31 cellular contexts compared by ENCODE assay signal in the genomic region with DNA sequence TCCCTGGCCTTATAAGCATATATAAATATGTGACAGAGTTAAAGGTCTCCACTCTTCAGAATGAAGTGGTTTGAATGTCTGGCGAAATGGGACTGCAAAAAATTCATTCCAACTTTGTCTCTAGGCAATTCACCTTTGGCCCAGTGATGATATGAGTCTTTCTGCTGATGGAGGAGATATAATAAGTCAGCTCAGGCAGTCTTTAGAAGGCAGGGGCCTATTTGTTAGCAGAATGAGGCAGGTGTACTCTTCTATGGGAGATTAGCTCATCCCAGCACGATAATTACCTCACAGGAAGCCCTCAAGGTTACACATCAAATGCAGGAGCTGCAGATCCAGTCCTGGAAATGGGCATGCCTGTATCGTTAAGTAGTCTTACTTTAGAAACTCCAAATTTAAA.
A peak's percentile ranks its signal among the peaks of the same experiment; 100 is the strongest.
DNase-seq lines count a peak whose midpoint lies in the region; ATAC-seq and TF ChIP-seq lines count a peak whose summit lies in the region.
"Had no signal": no experiment of that assay in that cellular context is flagged by ENCODE, and none has a peak within 500 bp of the region (broad histone marks: within the 10 kb centered on the region; RNA-seq: fewer than 3 reads in every experiment).

No MANE protein-coding gene starts in this region.

- peaks cover 7% of the 10 kb centered on the region for H3K9me3 Mint-ChIP-seq in neural progenitor cell
- H3K9me3 Mint-ChIP-seq: activated naive CD4-positive, alpha-beta T cell treated with anti-CD3 and anti-CD28 coated beads, Interleukin-2, amount 50 U/mL, for 24 hours; activated T-helper 2 cell treated with anti-CD3 and anti-CD28 coated beads, Interferon-gamma antibody, Interleukin-2, Interleukin-4, amounts not matched to agents 10 μg/mL and 5 μg/mL and 100 μg/mL, durations not matched to agents 14 hours and 24 hours and 36 hours had no signal

- no peaks in the 10 kb centered on the region for H3K79me2 ChIP-seq in neural progenitor cell (ENCODE audit: low read depth)

- H3K36me3 Mint-ChIP-seq in neural progenitor cell = no peaks in the 10 kb centered on the region
- H3K36me3 Mint-ChIP-seq: activated naive CD4-positive, alpha-beta T cell treated with anti-CD3 and anti-CD28 coated beads, Interleukin-2, amount 50 U/mL, for 24 hours; CD14-positive monocyte; mesothelial cell of epicardium; naive thymus-derived CD4-positive, alpha-beta T cell had no signal

- H4K20me1 ChIP-seq in neural progenitor cell (ENCODE audit: low read depth) = no peaks in the 10 kb centered on the region

- no peak for TF ChIP-seq EP300 in upper lobe of left lung (IDR thresholded peaks at IDR 0.05)

- peak in 2 of 3 experiments; percentile 16 to 46 for DNase-seq in NCI-H1417 (lab: John Stamatoyannopoulos, UW)
- no peak for DNase-seq in NCI-H1417 treated with DMSO at 0.1 percent for 48 hours (lab: John Stamatoyannopoulos, UW)
- peak; percentile 45 for DNase-seq in NCI-H1436 (lab: John Stamatoyannopoulos, UW)
- DNase-seq in NCI-H774 (lab: John Stamatoyannopoulos, UW) = peak; percentile 50
- DNase-seq in neural progenitor cell (ENCODE audit: low spot score) = no peak
- DNase-seq in upper lobe of left lung = no peak
- no peak for DNase-seq in upper lobe of right lung
- DNase-seq: activated CD4-positive, alpha-beta T cell treated with anti-CD3 and anti-CD28 coated beads for 4 hours; activated CD8-positive, alpha-beta T cell treated with anti-CD3 and anti-CD28 coated beads, Interleukin-2, amount 10 ng/mL, durations not matched to agents 7 days and 5 days; amygdala; Calu3; dorsolateral prefrontal cortex; IMR-90; naive thymus-derived CD4-positive, alpha-beta T cell; NCI-H2029; nucleus accumbens; PC-9; SIG-M5; sigmoid colon; stimulated activated CD4-positive, alpha-beta T cell treated with anti-CD3 and anti-CD28 coated beads, Interleukin-12 subunit alpha, Interleukin-12 subunit beta, amount 100 ng/mL, for 4 hours; stimulated activated CD4-positive, alpha-beta T cell treated with anti-CD3 and anti-CD28 coated beads, Interleukin-4, amount 100 ng/mL, for 1 hour; stomach; T1000; WERI-Rb-1 had no signal

- H3K27me3 Mint-ChIP-seq in neural progenitor cell (ENCODE audit: insufficient read depth, low read depth) = peaks cover 8% of the 10 kb centered on the region
- H3K27me3 Mint-ChIP-seq: activated naive CD4-positive, alpha-beta T cell treated with anti-CD3 and anti-CD28 coated beads, Interleukin-2, amount 50 U/mL, for 24 hours; naive thymus-derived CD4-positive, alpha-beta T cell had no signal

- no peak overlapping the region for H3K4me2 ChIP-seq in neural progenitor cell
- H3K4me2 ChIP-seq: PC-9 had no signal

- intact Hi-C loops in upper lobe of right lung (cut with DNase I) = no loop called here

- H2AFZ ChIP-seq in neural progenitor cell (replicated peaks) = no peak overlapping the region

- H3K9me3 ChIP-seq in neural progenitor cell (ENCODE audit: low read depth) = peaks cover 2% of the 10 kb centered on the region
- H3K9me3 ChIP-seq in upper lobe of left lung = no peaks in the 10 kb centered on the region
- H3K9me3 ChIP-seq in upper lobe of right lung = no peaks in the 10 kb centered on the region
- H3K9me3 ChIP-seq: prostate gland, sigmoid colon, stomach had no signal

- no peak overlapping the region for H3K4me3 Mint-ChIP-seq in neural progenitor cell
- H3K4me3 Mint-ChIP-seq: activated CD8-positive, alpha-beta T cell treated with anti-CD3 and anti-CD28 coated beads, Interleukin-2, amount 10 ng/mL, durations not matched to agents 7 days and 5 days; activated naive CD4-positive, alpha-beta T cell treated with anti-CD3 and anti-CD28 coated beads, Interleukin-2, amount 50 U/mL, for 24 hours; CD14-positive monocyte; mesothelial cell of epicardium; naive thymus-derived CD4-positive, alpha-beta T cell had no signal

- H3K4me1 Mint-ChIP-seq in neural progenitor cell = peaks cover 36% of the 10 kb centered on the region
- H3K4me1 Mint-ChIP-seq: activated naive CD4-positive, alpha-beta T cell treated with anti-CD3 and anti-CD28 coated beads, Interleukin-2, amount 50 U/mL, for 24 hours; CD14-positive monocyte; naive thymus-derived CD4-positive, alpha-beta T cell had no signal

- TF ChIP-seq CTCF in neural progenitor cell (IDR thresholded peaks at IDR 0.05) = no peak
- TF ChIP-seq CTCF in upper lobe of left lung (IDR thresholded peaks at IDR 0.05) = no peak
- no peak for TF ChIP-seq CTCF in upper lobe of right lung (IDR thresholded peaks at IDR 0.05)

- H3K36me3 ChIP-seq in neural progenitor cell (no peaks in the 10 kb centered on the region), upper lobe of left lung (no peaks in the 10 kb centered on the region), upper lobe of right lung (no peaks in the 10 kb centered on the region)
- H3K36me3 ChIP-seq: prostate gland, sigmoid colon, stomach, WERI-Rb-1 had no signal

- peak overlapping the region; percentile 11 for H3K27ac Mint-ChIP-seq in neural progenitor cell
- H3K27ac Mint-ChIP-seq: activated CD8-positive, alpha-beta T cell treated with anti-CD3 and anti-CD28 coated beads, Interleukin-2, amount 10 ng/mL, durations not matched to agents 7 days and 5 days; activated naive CD4-positive, alpha-beta T cell treated with anti-CD3 and anti-CD28 coated beads, Interleukin-2, amount 50 U/mL, for 24 hours; activated T-helper 2 cell treated with anti-CD3 and anti-CD28 coated beads, Interferon-gamma antibody, Interleukin-2, Interleukin-4, amounts not matched to agents 10 μg/mL and 5 μg/mL and 100 μg/mL, durations not matched to agents 14 hours and 24 hours and 36 hours; CD14-positive monocyte; mesothelial cell of epicardium; naive thymus-derived CD4-positive, alpha-beta T cell had no signal

- ATAC-seq in upper lobe of left lung (ENCODE audit: low FRiP score in 2 of 2) (no peak), upper lobe of right lung (no peak), HG03045 (IDR thresholded peaks at IDR 0.05; ENCODE audit: unreplicated experiment) (no peak)
- ATAC-seq: activated CD8-positive, alpha-beta T cell treated with anti-CD3 and anti-CD28 coated beads, Interleukin-2, amount 10 ng/mL, durations not matched to agents 7 days and 5 days; naive thymus-derived CD4-positive, alpha-beta T cell had no signal

- no peak for TF ChIP-seq POLR2A in upper lobe of left lung (IDR thresholded peaks at IDR 0.05)

- H3K4me1 ChIP-seq in neural progenitor cell (peaks cover 9% of the 10 kb centered on the region), upper lobe of left lung (no peaks in the 10 kb centered on the region), upper lobe of right lung (no peaks in the 10 kb centered on the region)
- H3K4me1 ChIP-seq: prostate gland, sigmoid colon, stomach had no signal

- no peak overlapping the region for H3K27ac ChIP-seq in neural progenitor cell
- H3K27ac ChIP-seq in upper lobe of left lung = no peak overlapping the region
- no peak overlapping the region for H3K27ac ChIP-seq in upper lobe of right lung
- H3K27ac ChIP-seq: 22Rv1, dorsolateral prefrontal cortex, PC-9, prostate gland, sigmoid colon, stomach, WERI-Rb-1 had no signal

- no peak overlapping the region for H3K9ac ChIP-seq in neural progenitor cell

- WGBS in upper lobe of left lung, 2 donors = 72 to 91% methylated on average over 3 of the region's 3 CpGs

- H3K27me3 ChIP-seq in neural progenitor cell (no peaks in the 10 kb centered on the region), upper lobe of left lung (no peaks in the 10 kb centered on the region), upper lobe of right lung (no peaks in the 10 kb centered on the region)
- H3K27me3 ChIP-seq: dorsolateral prefrontal cortex, sigmoid colon, stomach had no signal

- H3K4me3 ChIP-seq in neural progenitor cell (no peak overlapping the region), upper lobe of left lung (no peak overlapping the region), upper lobe of right lung (no peak overlapping the region)
- H3K4me3 ChIP-seq: dorsolateral prefrontal cortex, PC-9, prostate gland, sigmoid colon, stomach had no signal

- no peaks in the 10 kb centered on the region for H3F3A ChIP-seq in neural progenitor cell (ENCODE audit: low read depth)

Comparison
In these comparisons a context has a peak if more than half of its experiments do, and no peak if none do; other contexts are left out.
1. DNase-seq: peak in NCI-H1417 (2 of 3), NCI-H1436 (single experiment) and NCI-H774 (single experiment); none in NCI-H1417 treated with DMSO at 0.1 percent for 48 hours (single experiment), neural progenitor cell (single experiment), upper lobe of left lung (0 of 2) and upper lobe of right lung (single experiment).